ENCODE assay signal across 1 cellular context in genomic region chr11:44855138-44855849, GRCh38.
TF ChIP-seq lines count a peak whose summit lies in the region.

No MANE protein-coding gene starts in this region.

TF ChIP-seq in SK-N-SH, 30 proteins besides CTCF, POLR2A, EP300 and RAD21 (continued from another document):
- TF ChIP-seq USF2 (IDR thresholded peaks at IDR 0.05; ENCODE audit: borderline replicate concordance, low read depth, low read length): no peak
- TF ChIP-seq EZH2phosphoT487 (IDR thresholded peaks at IDR 0.05; ENCODE audit: borderline replicate concordance, low read depth): no peak
- TF ChIP-seq NRF1 (IDR thresholded peaks at IDR 0.05; ENCODE audit: low read depth, low read length): no peak
